ENCODE assay signal across 13 cellular contexts in the genomic region with DNA sequence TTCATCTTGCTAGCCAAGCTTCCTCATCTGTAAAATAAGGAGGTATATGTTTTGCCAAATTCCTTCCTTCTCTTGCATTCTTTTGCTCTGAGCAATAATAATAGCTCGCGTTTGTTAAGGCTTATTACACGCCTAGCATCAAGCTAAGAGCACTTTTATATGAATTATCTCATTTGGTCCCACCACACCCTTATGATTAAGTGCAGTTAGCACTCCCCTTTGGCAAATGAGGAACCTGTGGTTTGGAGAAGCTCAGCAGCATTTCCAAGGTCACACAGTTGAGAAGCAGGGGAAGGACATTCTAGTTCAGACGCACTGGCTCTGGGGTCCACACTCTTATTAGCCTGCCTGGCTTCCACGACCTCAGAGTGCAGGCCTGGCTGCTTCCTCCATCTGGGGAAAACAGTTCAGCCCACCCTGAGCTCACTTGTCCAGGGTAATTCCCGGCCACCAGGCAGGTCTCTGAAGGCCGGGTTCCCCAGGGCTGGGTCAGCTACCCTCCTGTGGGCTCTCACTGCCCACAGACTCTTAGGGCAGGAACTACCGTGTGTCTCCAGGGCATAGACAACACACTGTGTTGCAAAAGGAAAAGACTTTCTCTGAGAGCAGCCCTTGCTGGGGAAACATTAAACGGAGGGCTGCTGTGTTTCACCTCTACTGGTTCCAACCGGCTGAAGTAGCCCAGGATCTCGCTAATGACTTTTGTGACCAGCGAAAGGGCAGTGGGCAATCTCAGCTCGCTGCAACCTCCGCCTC. TPM values are rescaled to one million over a fixed set of nuclear protein-coding genes. Genes with fewer than 3 reads are reported as not detected.
DNase-seq lines count a peak whose midpoint lies in the region; ATAC-seq and TF ChIP-seq lines count a peak whose summit lies in the region.
"Had no signal": no experiment of that assay in that cellular context is flagged by ENCODE, and none has a peak within 500 bp of the region (broad histone marks: within the 10 kb centered on the region; RNA-seq: fewer than 3 reads in every experiment).

No MANE protein-coding gene starts in this region.

- H3K4me1 Mint-ChIP-seq in T-helper 17 cell, result peaks cover 5% of the 10 kb centered on the region

- H3K27ac Mint-ChIP-seq in T-helper 17 cell, result no peak overlapping the region
- H3K27ac Mint-ChIP-seq: H9; stimulated activated naive CD8-positive, alpha-beta T cell treated with anti-CD3 and anti-CD28 coated beads, Interleukin-15, Interleukin-2, amounts not matched to agents 100 ng/mL and 50 ng/mL, for 24 hours had no signal

- peak; percentile 14 for ATAC-seq in left ventricle myocardium superior
- ATAC-seq in T-helper 17 cell, result peak; percentile 32

- no peak overlapping the region for H3K4me3 Mint-ChIP-seq in T-helper 17 cell
- H3K4me3 Mint-ChIP-seq: H9; stimulated activated naive CD8-positive, alpha-beta T cell treated with anti-CD3 and anti-CD28 coated beads, Interleukin-15, Interleukin-2, amounts not matched to agents 100 ng/mL and 50 ng/mL, for 24 hours had no signal

- no peaks in the 10 kb centered on the region for H3K27me3 ChIP-seq in uterus

- H3K27me3 Mint-ChIP-seq in T-helper 17 cell, result peaks cover 32% of the 10 kb centered on the region

- no peak for TF ChIP-seq CTCF in uterus (IDR thresholded peaks at IDR 0.05)

- DNase-seq in left ventricle myocardium superior (no peak), cardiac septum (ENCODE audit: low spot score) (no peak), T-helper 17 cell (no peak), hepatic stellate cell (ENCODE audit: low spot score) (peak; percentile 37), UCSD-AML1 (lab: John Stamatoyannopoulos, UW; ENCODE audit: unreplicated experiment) (no peak), uterus (no peak), ecto neural progenitor cell (ENCODE audit: low spot score) (no peak), NCI-H526 (lab: John Stamatoyannopoulos, UW) (no peak)
- DNase-seq: caudate nucleus, H9, retina had no signal

- no peak for TF ChIP-seq POLR2A in uterus (IDR thresholded peaks at IDR 0.05)

- H3K36me3 Mint-ChIP-seq in T-helper 17 cell (ENCODE audit: low read depth), result peaks cover 3% of the 10 kb centered on the region

- H3K36me3 ChIP-seq in uterus, result no peaks in the 10 kb centered on the region

- no peaks in the 10 kb centered on the region for H3K9me3 ChIP-seq in T-helper 17 cell (ENCODE audit: control insufficient read depth, low read length, poor library complexity, severe bottlenecking)
- no peaks in the 10 kb centered on the region for H3K9me3 ChIP-seq in uterus

- no peaks in the 10 kb centered on the region for H3K4me1 ChIP-seq in uterus

- H3K27ac ChIP-seq in uterus, result no peak overlapping the region

- H3K4me3 ChIP-seq in uterus, result no peak overlapping the region

- intact Hi-C loops in left ventricle myocardium superior (cut with micrococcal nuclease) (no loop called here), cardiac septum (cut with DNase I) (no loop called here), uterus (cut with DNase I; ENCODE audit: low total_unique reads) (no loop called here)

RNA-seq across cellular contexts. Expression of a gene that starts 10.0 kb away (rescaled TPM):
- total RNA-seq in left ventricle myocardium superior (1.3 TPM), cardiac septum (0.92 TPM), T-helper 17 cell (1 to 10 TPM; 3.7 to 5.1 TPM), uterus (1 to 10 TPM in 1 of 4 donors, under 1 TPM in 2, not detected in 1; 0.29 to 2.6 (median 0.90) TPM)

RNA-seq across cellular contexts. Expression of a gene that starts 55.7 kb away (rescaled TPM):
- total RNA-seq in left ventricle myocardium superior (not detected), cardiac septum (not detected), T-helper 17 cell (not detected), uterus (not detected)
- total RNA-seq: activated CD8-positive, alpha-beta memory T cell treated with anti-CD3 and anti-CD28 coated beads for 36 hours; H9 had no signal
